8 cellular contexts compared by ENCODE assay signal in genomic region chr17:75843577-75844529, GRCh38. TPM values are rescaled to one million over a fixed set of nuclear protein-coding genes. Genes with fewer than 3 reads are reported as not detected.
DNase-seq lines count a peak whose midpoint lies in the region; ATAC-seq and TF ChIP-seq lines count a peak whose summit lies in the region.

TSS of gene UNC13D (minus strand) at chr17:75844404. CDS start at chr17:75844337, 67 bp downstream.

- H3K9ac ChIP-seq in OCI-LY3 (ENCODE audit: low read length): peak within 1 kb of the TSS; percentile 84

- no peaks in the 10 kb centered on the region for H3K79me2 ChIP-seq in OCI-LY3 (ENCODE audit: low read length)

- H3K36me3 Mint-ChIP-seq in activated T-helper 17 cell treated with anti-CD3 and anti-CD28 coated beads, Interleukin-2, amount 50 U/mL, for 72 hours (ENCODE audit: low read depth): peaks cover 84% of the 10 kb centered on the region

- H3K9me3 ChIP-seq in OCI-LY3 (ENCODE audit: insufficient read depth, low read length) (no peaks in the 10 kb centered on the region), right cardiac atrium (ENCODE audit: control insufficient read depth, low read length) (no peaks in the 10 kb centered on the region)

- H3K27ac ChIP-seq in OCI-LY3 (ENCODE audit: low read length) (peak within 1 kb of the TSS; percentile 50), right cardiac atrium (ENCODE audit: low read length) (peak within 1 kb of the TSS; percentile 86)

- H3K4me1 ChIP-seq in OCI-LY3 (ENCODE audit: low read length): peaks cover 20% of the 10 kb centered on the region
- peaks cover 13% of the 10 kb centered on the region for H3K4me1 ChIP-seq in right cardiac atrium (ENCODE audit: control insufficient read depth, insufficient read depth, low read length)

- DNase-seq in right cardiac atrium (peak in 2 of 3 donors; percentile 73 to 77), NCI-H1048 (lab: John Stamatoyannopoulos, UW) (no peak), ACHN (no peak)
- peak; percentile 63 to 65 for DNase-seq in stimulated activated CD4-positive, alpha-beta T cell treated with anti-CD3 and anti-CD28 coated beads, Interleukin-2, amount 100 ng/mL, for 24 hours

- 42% methylated on average over 35 of the region's 35 CpGs for WGBS in right cardiac atrium

- H3K36me3 ChIP-seq in OCI-LY3 (replicated peaks; ENCODE audit: low read depth, low read length): peaks cover 21% of the 10 kb centered on the region

- no peaks in the 10 kb centered on the region for H4K20me1 ChIP-seq in OCI-LY3 (ENCODE audit: insufficient read depth, low read length)

- no peaks in the 10 kb centered on the region for H3K4me1 Mint-ChIP-seq in activated T-helper 17 cell treated with anti-CD3 and anti-CD28 coated beads, Interleukin-2, amount 50 U/mL, for 72 hours

- peak; percentile 42 for TF ChIP-seq POLR2A in GM18505 (IDR thresholded peaks at IDR 0.05; ENCODE audit: borderline replicate concordance, extremely low read depth, insufficient read depth, insufficient read length)

- no peak for TF ChIP-seq CTCF in OCI-LY3 (IDR thresholded peaks at IDR 0.05; ENCODE audit: low read depth, low read length)

- no peaks in the 10 kb centered on the region for H3K27me3 Mint-ChIP-seq in activated T-helper 17 cell treated with anti-CD3 and anti-CD28 coated beads, Interleukin-2, amount 50 U/mL, for 72 hours

- peak within 1 kb of the TSS; percentile 93 for H3K27ac Mint-ChIP-seq in activated T-helper 17 cell treated with anti-CD3 and anti-CD28 coated beads, Interleukin-2, amount 50 U/mL, for 72 hours

- H2AFZ ChIP-seq in OCI-LY3 (ENCODE audit: low read depth, low read length): peak within 1 kb of the TSS; percentile 66

- H3K4me3 Mint-ChIP-seq in activated T-helper 17 cell treated with anti-CD3 and anti-CD28 coated beads, Interleukin-2, amount 50 U/mL, for 72 hours: peak within 1 kb of the TSS; percentile 88

- no peaks in the 10 kb centered on the region for H3K9me3 Mint-ChIP-seq in activated T-helper 17 cell treated with anti-CD3 and anti-CD28 coated beads, Interleukin-2, amount 50 U/mL, for 72 hours

- H3K4me2 ChIP-seq in OCI-LY3 (ENCODE audit: low read length): peak within 1 kb of the TSS; percentile 94

- ATAC-seq in GM18505 (IDR thresholded peaks at IDR 0.05; ENCODE audit: unreplicated experiment) (no peak), right cardiac atrium (peak; percentile 4 to 12), GM18867 (IDR thresholded peaks at IDR 0.05; ENCODE audit: unreplicated experiment) (no peak)
- ATAC-seq in activated T-helper 17 cell treated with anti-CD3 and anti-CD28 coated beads, Interleukin-2, amount 50 U/mL, for 72 hours (replicated peaks): peak; percentile 63

- H3K4me3 ChIP-seq in OCI-LY3 (ENCODE audit: low read length) (peak within 1 kb of the TSS; percentile 84), right cardiac atrium (ENCODE audit: low read length) (peak within 1 kb of the TSS; percentile 13)

- intact Hi-C loops in right cardiac atrium (cut with DNase I): no loop called here

- no peaks in the 10 kb centered on the region for H3K27me3 ChIP-seq in OCI-LY3 (ENCODE audit: low read depth, low read length)
- H3K27me3 ChIP-seq in right cardiac atrium (ENCODE audit: control insufficient read depth, insufficient read depth): no peaks in the 10 kb centered on the region

- in situ Hi-C loops in ACHN (cut with HindIII; ENCODE audit: low pct_ligation_motif_present, low pct_unique_long_range_greater_than_20kb, low sequenced_read_pairs): no loop called here

RNA-seq across cellular contexts. Expression of gene UNC13D, which starts in this region (rescaled TPM):
- 100 to 1,000 TPM; 153 to 160 TPM for total RNA-seq in activated T-helper 17 cell treated with anti-CD3 and anti-CD28 coated beads, Interleukin-2, amount 50 U/mL, for 72 hours
- total RNA-seq in right cardiac atrium: 10 to 100 TPM; 12.6 to 30.4 (median 27.4) TPM
- 18.8 TPM for polyA plus RNA-seq in right cardiac atrium

Comparison
In these comparisons a context has a peak if more than half of its experiments do, and no peak if none do; other contexts are left out.
1. RNA of gene UNC13D (total RNA-seq): 153 to 160 TPM in activated T-helper 17 cell treated with anti-CD3 and anti-CD28 coated beads, Interleukin-2, amount 50 U/mL, for 72 hours; 12.6 to 30.4 TPM in right cardiac atrium; every median in the first group is over 4 times any median in the second.
2. ATAC-seq: peak in activated T-helper 17 cell treated with anti-CD3 and anti-CD28 coated beads, Interleukin-2, amount 50 U/mL, for 72 hours (single experiment) and right cardiac atrium (2 of 2); none in GM18505 (single experiment) and GM18867 (single experiment).
3. DNase-seq: peak in right cardiac atrium (2 of 3) and stimulated activated CD4-positive, alpha-beta T cell treated with anti-CD3 and anti-CD28 coated beads, Interleukin-2, amount 100 ng/mL, for 24 hours (2 of 2); none in NCI-H1048 (single experiment) and ACHN (single experiment).